Comparison of ENCODE assay signal across 8 cellular contexts in genomic region chrX:154437398-154437752, GRCh38. TPM values are rescaled to one million over a fixed set of nuclear protein-coding genes. Genes with fewer than 3 reads are reported as not detected.
DNase-seq lines count a peak whose midpoint lies in the region; ATAC-seq and TF ChIP-seq lines count a peak whose summit lies in the region.

No MANE protein-coding gene starts in this region.

- H3K27ac Mint-ChIP-seq in CD4-positive, CD25-positive, alpha-beta regulatory T cell = peak overlapping the region in 2 of 3 donors; percentile 86 to 91
- H3K27ac Mint-ChIP-seq in nephron = peak overlapping the region; percentile 84 to 92 (median 85)

- H3K4me1 ChIP-seq in CD4-positive, CD25-positive, alpha-beta regulatory T cell (ENCODE audit: control insufficient read depth, insufficient read depth, low read length, poor library complexity, severe bottlenecking) = peaks cover 42% of the 10 kb centered on the region
- peaks cover 11% of the 10 kb centered on the region for H3K4me1 ChIP-seq in Karpas-422 (ENCODE audit: low read length)
- H3K4me1 ChIP-seq in ectodermal cell (ENCODE audit: control insufficient read depth, insufficient read depth, low read length) = peaks cover 4% of the 10 kb centered on the region

- peak overlapping the region; percentile 55 to 93 (median 88) for H3K4me3 Mint-ChIP-seq in CD4-positive, CD25-positive, alpha-beta regulatory T cell
- H3K4me3 Mint-ChIP-seq in nephron = peak overlapping the region; percentile 92 to 95 (median 94)

- H4K20me1 ChIP-seq in Karpas-422 (ENCODE audit: insufficient read depth, low read depth, low read length) = peaks cover 7% of the 10 kb centered on the region; the same call in 1 of the 2 replicates

- DNase-seq in CD4-positive, CD25-positive, alpha-beta regulatory T cell = no peak
- DNase-seq in Karpas-422 (no peak), iPS-NIHi11 (ENCODE audit: low spot score) (no peak), GOT3 (lab: John Stamatoyannopoulos, UW) (no peak)

- WGBS in ectodermal cell, 2 experiments = 0 to 1% methylated on average over 32 of the region's 35 CpGs

- no peaks in the 10 kb centered on the region for H3K27me3 ChIP-seq in CD4-positive, CD25-positive, alpha-beta regulatory T cell (ENCODE audit: control insufficient read depth, insufficient read depth, low read length)
- H3K27me3 ChIP-seq in Karpas-422 (ENCODE audit: low read length) = no peaks in the 10 kb centered on the region
- no peaks in the 10 kb centered on the region for H3K27me3 ChIP-seq in ectodermal cell (ENCODE audit: control insufficient read depth, insufficient read depth, low read length, poor library complexity, severe bottlenecking)

- peak overlapping the region; percentile 65 for H3K4me3 ChIP-seq in CD4-positive, CD25-positive, alpha-beta regulatory T cell (ENCODE audit: low read depth, low read length)
- H3K4me3 ChIP-seq in Karpas-422 (ENCODE audit: low read length) (peak overlapping the region; percentile 71), ectodermal cell (ENCODE audit: insufficient read depth, low read depth, low read length) (peak overlapping the region; percentile 58)

- H3K79me2 ChIP-seq in Karpas-422 (ENCODE audit: low read length) = peaks cover 21% of the 10 kb centered on the region

- H3K9ac ChIP-seq in Karpas-422 (ENCODE audit: low read length) = peak overlapping the region; percentile 85

- peaks cover 0 to 2% (median 0%) of the 10 kb centered on the region in 7 donors for H3K9me3 Mint-ChIP-seq in CD4-positive, CD25-positive, alpha-beta regulatory T cell
- H3K9me3 Mint-ChIP-seq in nephron = peaks cover 15% of the 10 kb centered on the region

- peaks cover 9% of the 10 kb centered on the region for H3K36me3 Mint-ChIP-seq in CD4-positive, CD25-positive, alpha-beta regulatory T cell
- peaks cover 41% of the 10 kb centered on the region for H3K36me3 Mint-ChIP-seq in nephron (ENCODE audit: low read depth)

- H3K27ac ChIP-seq in CD4-positive, CD25-positive, alpha-beta regulatory T cell (ENCODE audit: insufficient read depth, low read length, poor library complexity, severe bottlenecking) = peak overlapping the region; percentile 55
- no peak overlapping the region for H3K27ac ChIP-seq in Karpas-422 (ENCODE audit: low read length)
- H3K27ac ChIP-seq in ectodermal cell (ENCODE audit: insufficient read depth, low read depth, low read length, poor library complexity, severe bottlenecking) = no peak overlapping the region

- H3K36me3 ChIP-seq in CD4-positive, CD25-positive, alpha-beta regulatory T cell (ENCODE audit: control insufficient read depth, insufficient read depth, low read length) = peaks cover 17% of the 10 kb centered on the region
- no peaks in the 10 kb centered on the region for H3K36me3 ChIP-seq in Karpas-422 (ENCODE audit: insufficient read depth, low read length)
- H3K36me3 ChIP-seq in ectodermal cell (ENCODE audit: control insufficient read depth, insufficient read depth, low read length) = no peaks in the 10 kb centered on the region

- no peaks in the 10 kb centered on the region for H3K9me2 ChIP-seq in Karpas-422 (replicated peaks; ENCODE audit: insufficient read depth, low read length)

- H2AFZ ChIP-seq in Karpas-422 (ENCODE audit: low read length) = no peak overlapping the region

- TF ChIP-seq CTCF in nephron (IDR thresholded peaks at IDR 0.05; ENCODE audit: unreplicated experiment in 3 of 3) = no peak

- H3K27me3 Mint-ChIP-seq in CD4-positive, CD25-positive, alpha-beta regulatory T cell = no peaks in the 10 kb centered on the region
- no peaks in the 10 kb centered on the region for H3K27me3 Mint-ChIP-seq in nephron (ENCODE audit: low read depth)

- no peak for ATAC-seq in CD4-positive, CD25-positive, alpha-beta regulatory T cell (ENCODE audit: low read depth in 2 of 2)
- no peak for ATAC-seq in HG03095 (IDR thresholded peaks at IDR 0.05; ENCODE audit: unreplicated experiment)
- ATAC-seq in HG03280 (IDR thresholded peaks at IDR 0.05; ENCODE audit: unreplicated experiment) = no peak

- H3K4me1 Mint-ChIP-seq in CD4-positive, CD25-positive, alpha-beta regulatory T cell = peaks cover 0 to 36% (median 12%) of the 10 kb centered on the region in 4 donors
- H3K4me1 Mint-ChIP-seq in nephron = peaks cover 11% of the 10 kb centered on the region

- no peaks in the 10 kb centered on the region for H3K9me3 ChIP-seq in CD4-positive, CD25-positive, alpha-beta regulatory T cell (ENCODE audit: control insufficient read depth in 2 of 2, low read length in 2 of 2)
- no peaks in the 10 kb centered on the region for H3K9me3 ChIP-seq in Karpas-422 (ENCODE audit: low read length)
- H3K9me3 ChIP-seq in ectodermal cell (ENCODE audit: control insufficient read depth, low read length) = no peaks in the 10 kb centered on the region

- H3K4me2 ChIP-seq in Karpas-422 (ENCODE audit: low read depth, low read length, poor library complexity, severe bottlenecking) = peak overlapping the region; percentile 75

RNA-seq across cellular contexts. Expression of gene GDI1, which starts 0.4 kb away (rescaled TPM):
- total RNA-seq in CD4-positive, CD25-positive, alpha-beta regulatory T cell = 169 TPM
- polyA plus RNA-seq in CD4-positive, CD25-positive, alpha-beta regulatory T cell = 10 to 100 TPM; 33.7 to 46.3 (median 41.9) TPM
- total RNA-seq in Karpas-422 (2014; rRNA removed; shearing (Covaris generic); ENCODE audit: low replicate concordance) = 52.7 and 88.3 TPM in 2 replicates
- polyA plus RNA-seq in ectodermal cell (2013, experiment 1 of 4) = 201 TPM
- polyA plus RNA-seq in ectodermal cell (2013, experiment 2 of 4) = 188 TPM
- polyA plus RNA-seq in ectodermal cell (2013, experiment 3 of 4) = 170 TPM
- polyA plus RNA-seq in ectodermal cell (2013, experiment 4 of 4) = 203 TPM

RNA-seq across cellular contexts. Expression of gene FAM50A, which starts 6.6 kb away (rescaled TPM):
- 55.1 TPM for total RNA-seq in CD4-positive, CD25-positive, alpha-beta regulatory T cell
- polyA plus RNA-seq in CD4-positive, CD25-positive, alpha-beta regulatory T cell = 10 to 100 TPM; 33.7 to 52.5 (median 38.6) TPM
- total RNA-seq in Karpas-422 (2014; rRNA removed; shearing (Covaris generic); ENCODE audit: low replicate concordance) = 18.9 and 49.5 TPM in 2 replicates
- polyA plus RNA-seq in ectodermal cell (2013, experiment 1 of 4) = 74.1 TPM
- polyA plus RNA-seq in ectodermal cell (2013, experiment 2 of 4) = 76.5 TPM
- polyA plus RNA-seq in ectodermal cell (2013, experiment 3 of 4) = 65.1 TPM
- polyA plus RNA-seq in ectodermal cell (2013, experiment 4 of 4) = 71.0 TPM

RNA-seq across cellular contexts. Expression of gene ATP6AP1, which starts 8.9 kb away (rescaled TPM):
- 44.9 TPM for total RNA-seq in CD4-positive, CD25-positive, alpha-beta regulatory T cell
- polyA plus RNA-seq in CD4-positive, CD25-positive, alpha-beta regulatory T cell = 100 to 1,000 TPM; 100 to 125 (median 112) TPM
- 40.0 and 46.6 TPM in 2 replicates for total RNA-seq in Karpas-422 (2014; rRNA removed; shearing (Covaris generic); ENCODE audit: low replicate concordance)
- 77.6 TPM for polyA plus RNA-seq in ectodermal cell (2013, experiment 1 of 4)
- 77.4 TPM for polyA plus RNA-seq in ectodermal cell (2013, experiment 2 of 4)
- polyA plus RNA-seq in ectodermal cell (2013, experiment 3 of 4) = 62.4 TPM
- 74.6 TPM for polyA plus RNA-seq in ectodermal cell (2013, experiment 4 of 4)

RNA-seq across cellular contexts. Expression of gene PLXNA3, which starts 20.7 kb away (rescaled TPM):
- total RNA-seq in CD4-positive, CD25-positive, alpha-beta regulatory T cell = 64.6 TPM
- polyA plus RNA-seq in CD4-positive, CD25-positive, alpha-beta regulatory T cell = 1 to 10 TPM in 1 of 4 donors, under 1 TPM in 3; 0.32 to 1.8 (median 0.34) TPM
- 7.2 and 15.8 TPM in 2 replicates for total RNA-seq in Karpas-422 (2014; rRNA removed; shearing (Covaris generic); ENCODE audit: low replicate concordance)
- polyA plus RNA-seq in ectodermal cell (2013, experiment 1 of 4) = 40.9 TPM
- 30.1 TPM for polyA plus RNA-seq in ectodermal cell (2013, experiment 2 of 4)
- polyA plus RNA-seq in ectodermal cell (2013, experiment 3 of 4) = 34.6 TPM
- 41.1 TPM for polyA plus RNA-seq in ectodermal cell (2013, experiment 4 of 4)

RNA-seq across cellular contexts. Expression of gene TAFAZZIN, which starts 26.0 kb away (rescaled TPM):
- 84.2 TPM for total RNA-seq in CD4-positive, CD25-positive, alpha-beta regulatory T cell
- 10 to 100 TPM; 28.4 to 37.7 (median 34.3) TPM for polyA plus RNA-seq in CD4-positive, CD25-positive, alpha-beta regulatory T cell
- 22.1 and 39.0 TPM in 2 replicates for total RNA-seq in Karpas-422 (2014; rRNA removed; shearing (Covaris generic); ENCODE audit: low replicate concordance)
- polyA plus RNA-seq in ectodermal cell (2013, experiment 1 of 4) = 42.7 TPM
- 38.3 TPM for polyA plus RNA-seq in ectodermal cell (2013, experiment 2 of 4)
- 40.2 TPM for polyA plus RNA-seq in ectodermal cell (2013, experiment 3 of 4)
- 47.3 TPM for polyA plus RNA-seq in ectodermal cell (2013, experiment 4 of 4)
